ENCODE assay signal across 1 cellular context in the genomic region with DNA sequence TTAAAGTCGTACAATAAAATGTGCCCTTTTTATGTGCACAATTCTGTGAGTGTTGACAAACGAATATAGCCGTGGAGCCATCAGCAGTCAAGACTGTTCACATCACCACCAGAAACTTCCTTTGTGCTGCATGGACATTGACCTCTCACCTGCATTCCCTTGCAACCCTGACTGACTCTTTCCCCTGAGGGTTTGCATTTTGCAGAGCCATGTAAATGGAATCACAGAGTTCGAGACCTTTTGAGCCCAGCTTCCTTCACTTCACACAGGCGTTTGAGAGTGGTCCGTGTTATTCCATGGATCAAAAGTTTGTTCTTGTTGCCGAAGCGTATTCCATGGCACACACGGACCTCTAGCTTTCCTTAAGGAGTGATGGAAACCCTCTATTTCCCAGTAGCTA.
TF ChIP-seq lines count a peak whose summit lies in the region.

No MANE protein-coding gene starts in this region.

TF ChIP-seq in GM23338, 12 proteins besides CTCF, POLR2A, EP300 and RAD21 (continued from another document):
- TF ChIP-seq CREB1 (CRISPR knock-in tag; IDR thresholded peaks at IDR 0.05; ENCODE audit: low read depth): no peak
- no peak for TF ChIP-seq EZH2 (IDR thresholded peaks at IDR 0.05; ENCODE audit: low read depth, unreplicated experiment)
TF ChIP-seq in GM23338: peak in this region for 0.
